9 cellular contexts compared by ENCODE assay signal in genomic region chr2:231541605-231542509, GRCh38. TPM values are rescaled to one million over a fixed set of nuclear protein-coding genes. Genes with fewer than 3 reads are reported as not detected.
A peak's percentile ranks its signal among the peaks of the same experiment; 100 is the strongest.
DNase-seq lines count a peak whose midpoint lies in the region; ATAC-seq, FAIRE-seq and TF ChIP-seq lines count a peak whose summit lies in the region.
"Had no signal": no experiment of that assay in that cellular context is flagged by ENCODE, and none has a peak within 500 bp of the region (broad histone marks: within the 10 kb centered on the region; RNA-seq: fewer than 3 reads in every experiment).

No MANE protein-coding gene starts in this region.

- peaks cover 4% of the 10 kb centered on the region for H3K36me3 Mint-ChIP-seq in activated CD4-positive, alpha-beta memory T cell treated with anti-CD3 and anti-CD28 coated beads for 36 hours
- H3K36me3 Mint-ChIP-seq in Calu3 (ENCODE audit: insufficient read depth, unreplicated experiment): no peaks in the 10 kb centered on the region
- peaks cover 4% of the 10 kb centered on the region for H3K36me3 Mint-ChIP-seq in activated naive CD8-positive, alpha-beta T cell treated with anti-CD3 and anti-CD28 coated beads, Interleukin-2, amount 50 U/mL, for 24 hours (ENCODE audit: low read depth)

- no peak for FAIRE-seq in H54 (lab: Jason Lieb, UNC)

- intact Hi-C loops in activated CD4-positive, alpha-beta memory T cell treated with anti-CD3 and anti-CD28 coated beads for 36 hours (cut with micrococcal nuclease): no loop called here
- intact Hi-C loops in Calu3 (cut with micrococcal nuclease; ENCODE audit: unreplicated experiment): no loop called here

- ATAC-seq in HG02870 (IDR thresholded peaks at IDR 0.05; ENCODE audit: unreplicated experiment): no peak
- no peak for ATAC-seq in activated naive CD8-positive, alpha-beta T cell treated with anti-CD3 and anti-CD28 coated beads, Interleukin-2, amount 50 U/mL, for 24 hours

- H3K4me3 Mint-ChIP-seq in activated CD4-positive, alpha-beta memory T cell treated with anti-CD3 and anti-CD28 coated beads for 36 hours: no peak overlapping the region
- H3K4me3 Mint-ChIP-seq in Calu3 (ENCODE audit: low read depth, unreplicated experiment): no peak overlapping the region
- no peak overlapping the region for H3K4me3 Mint-ChIP-seq in activated naive CD8-positive, alpha-beta T cell treated with anti-CD3 and anti-CD28 coated beads, Interleukin-2, amount 50 U/mL, for 24 hours

- no TSS peak for BruUV-seq in Calu3 (replicated peaks; lab: Mats Ljungman, UMichigan)

- no peak for TF ChIP-seq CTCF in Calu3 (IDR thresholded peaks at IDR 0.05; ENCODE audit: unreplicated experiment)

- POLR2A ChIA-PET in activated CD4-positive, alpha-beta memory T cell treated with anti-CD3 and anti-CD28 coated beads for 36 hours (lab: Charles Lee): no interaction called here

- peaks cover 15% of the 10 kb centered on the region for H3K4me1 Mint-ChIP-seq in activated CD4-positive, alpha-beta memory T cell treated with anti-CD3 and anti-CD28 coated beads for 36 hours (ENCODE audit: low read depth)
- no peaks in the 10 kb centered on the region for H3K4me1 Mint-ChIP-seq in Calu3 (ENCODE audit: low read depth, unreplicated experiment)
- H3K4me1 Mint-ChIP-seq in activated naive CD8-positive, alpha-beta T cell treated with anti-CD3 and anti-CD28 coated beads, Interleukin-2, amount 50 U/mL, for 24 hours: peaks cover 29% of the 10 kb centered on the region

- TF ChIP-seq POLR2A in H54 (IDR thresholded peaks at IDR 0.05; ENCODE audit: low read depth, low read length): no peak

- DNase-seq in CD1c-positive myeloid dendritic cell (ENCODE audit: extremely low spot score) (peak; percentile 60), H54 (ENCODE audit: insufficient read length, low spot score) (peak; percentile 36), iPS-NIHi7 (ENCODE audit: extremely low spot score) (peak; percentile 87), Calu3 (no peak), SIG-M5 (lab: John Stamatoyannopoulos, UW) (no peak)
- peak; percentile 45 for DNase-seq in activated CD4-positive, alpha-beta memory T cell treated with anti-CD3 and anti-CD28 coated beads for 36 hours
- DNase-seq in activated naive CD8-positive, alpha-beta T cell treated with anti-CD3 and anti-CD28 coated beads, Interleukin-2, amount 50 U/mL, for 24 hours: no peak
- DNase-seq: testis had no signal

- peaks cover 13% of the 10 kb centered on the region for H3K9me3 Mint-ChIP-seq in activated CD4-positive, alpha-beta memory T cell treated with anti-CD3 and anti-CD28 coated beads for 36 hours
- peaks cover 2% of the 10 kb centered on the region for H3K9me3 Mint-ChIP-seq in Calu3 (ENCODE audit: low read depth, unreplicated experiment)
- H3K9me3 Mint-ChIP-seq in activated naive CD8-positive, alpha-beta T cell treated with anti-CD3 and anti-CD28 coated beads, Interleukin-2, amount 50 U/mL, for 24 hours: peaks cover 12% of the 10 kb centered on the region

- peaks cover 4% of the 10 kb centered on the region for H3K27me3 Mint-ChIP-seq in activated CD4-positive, alpha-beta memory T cell treated with anti-CD3 and anti-CD28 coated beads for 36 hours
- peaks cover 28% of the 10 kb centered on the region for H3K27me3 Mint-ChIP-seq in Calu3 (ENCODE audit: unreplicated experiment)
- H3K27me3 Mint-ChIP-seq in activated naive CD8-positive, alpha-beta T cell treated with anti-CD3 and anti-CD28 coated beads, Interleukin-2, amount 50 U/mL, for 24 hours: no peaks in the 10 kb centered on the region

- CTCF ChIA-PET in activated CD4-positive, alpha-beta memory T cell treated with anti-CD3 and anti-CD28 coated beads for 36 hours (lab: Charles Lee): interaction anchor here (1.0 kb wide), 1 partner anchor 60 kb away, joined by 3 read pairs; no protein-coding TSS in a partner anchor
- CTCF ChIA-PET in Calu3 (lab: Charles Lee): interaction anchor here (0.7 kb wide), 1 partner anchor 22 kb away, joined by 3 read pairs; no protein-coding TSS in a partner anchor

- H3K27ac Mint-ChIP-seq in activated CD4-positive, alpha-beta memory T cell treated with anti-CD3 and anti-CD28 coated beads for 36 hours: no peak overlapping the region
- H3K27ac Mint-ChIP-seq in Calu3 (ENCODE audit: unreplicated experiment): no peak overlapping the region
- H3K27ac Mint-ChIP-seq in activated naive CD8-positive, alpha-beta T cell treated with anti-CD3 and anti-CD28 coated beads, Interleukin-2, amount 50 U/mL, for 24 hours: no peak overlapping the region

RNA-seq across cellular contexts. Expression of gene NMUR1, which starts 11.6 kb away (rescaled TPM):
- under 1 TPM in 1 of 2 experiments, not detected in 1; 0.07 TPM for total RNA-seq in activated CD4-positive, alpha-beta memory T cell treated with anti-CD3 and anti-CD28 coated beads for 36 hours
- not detected in 2 replicates for total RNA-seq in Calu3 (2022)

RNA-seq across cellular contexts. Expression of gene TEX44, which starts 50.8 kb away (rescaled TPM):
- not detected for total RNA-seq in activated CD4-positive, alpha-beta memory T cell treated with anti-CD3 and anti-CD28 coated beads for 36 hours
- total RNA-seq in Calu3 (2022): not detected in 2 replicates

Comparison
In these comparisons a context has a peak if more than half of its experiments do, and no peak if none do; other contexts are left out.
1. DNase-seq: peak in CD1c-positive myeloid dendritic cell (single experiment), H54 (single experiment), activated CD4-positive, alpha-beta memory T cell treated with anti-CD3 and anti-CD28 coated beads for 36 hours (single experiment) and iPS-NIHi7 (single experiment); none in Calu3 (single experiment), SIG-M5 (single experiment) and activated naive CD8-positive, alpha-beta T cell treated with anti-CD3 and anti-CD28 coated beads, Interleukin-2, amount 50 U/mL, for 24 hours (single experiment).